Comparison of ENCODE assay signal across 31 cellular contexts in genomic region chr1:213779228-213779627, GRCh38.
A peak's percentile ranks its signal among the peaks of the same experiment; 100 is the strongest.
DNase-seq lines count a peak whose midpoint lies in the region; ATAC-seq and TF ChIP-seq lines count a peak whose summit lies in the region.
"Had no signal": no experiment of that assay in that cellular context is flagged by ENCODE, and none has a peak within 500 bp of the region (broad histone marks: within the 10 kb centered on the region; RNA-seq: fewer than 3 reads in every experiment).

No MANE protein-coding gene starts in this region.

- TF ChIP-seq CTCF in mammary epithelial cell (conservative IDR thresholded peaks at IDR 0.05 in 1 of 2, IDR thresholded peaks at IDR 0.05 in 1 of 2; ENCODE audit: extremely low read depth in 1 of 2, insufficient read depth in 1 of 2, low read depth in 1 of 2, low read length in 2 of 2) (no peak), lower lobe of right lung (IDR thresholded peaks at IDR 0.05) (no peak), CD14-positive monocyte (IDR thresholded peaks at IDR 0.05) (no peak), esophagus muscularis mucosa (IDR thresholded peaks at IDR 0.05) (no peak), H9 (conservative IDR thresholded peaks at IDR 0.05) (no peak)

- H3K27ac ChIP-seq in mammary epithelial cell (ENCODE audit: insufficient read depth, low read depth, low read length), result no peak overlapping the region
- H3K27ac ChIP-seq in lower lobe of right lung, result no peak overlapping the region
- no peak overlapping the region for H3K27ac ChIP-seq in esophagus muscularis mucosa (replicated peaks in 1 of 4)
- H3K27ac ChIP-seq in H9 (ENCODE audit: insufficient read length, low read depth, low read length), result no peak overlapping the region
- H3K27ac ChIP-seq: BLaER1 treated with 17β-estradiol and CSF1 and Interleukin-3, amounts not matched to agents 10 nM and 100 nM; cardiac muscle cell; coronary artery; SK-N-MC; tibial nerve had no signal

- H3K79me2 ChIP-seq in mammary epithelial cell (ENCODE audit: insufficient read depth, low read length) (no peaks in the 10 kb centered on the region), H9 (ENCODE audit: insufficient read depth, low read length) (no peaks in the 10 kb centered on the region)

- H3K36me3 Mint-ChIP-seq in CD14-positive monocyte, result no peaks in the 10 kb centered on the region
- no peaks in the 10 kb centered on the region for H3K36me3 Mint-ChIP-seq in H9 (ENCODE audit: insufficient read depth in 1 of 3, low read depth in 3 of 3)
- H3K36me3 Mint-ChIP-seq: activated naive CD8-positive, alpha-beta T cell treated with anti-CD3 and anti-CD28 coated beads, Interleukin-2, amount 10 ng/mL, durations not matched to agents 7 days and 5 days had no signal

- no peak for TF ChIP-seq POLR2A in esophagus muscularis mucosa (IDR thresholded peaks at IDR 0.05; ENCODE audit: low read depth)

- H2BK5ac ChIP-seq in H9 (ENCODE audit: insufficient read length, low read length), result no peak overlapping the region

- no peak for TF ChIP-seq EP300 in esophagus muscularis mucosa (IDR thresholded peaks at IDR 0.05)

- in situ Hi-C loops in mammary epithelial cell (cut with MboI; ENCODE audit: low sequenced_read_pairs in 2 of 2), result no loop called here

- WGBS in mammary epithelial cell (ENCODE audit: low coverage, missing lambda C conversion rate), result 76% methylated on average over 5 of the region's 5 CpGs
- WGBS in esophagus muscularis mucosa, result 86% methylated on average over 5 of the region's 5 CpGs
- no CpG with 5 or more reads among the region's 5 CpGs for WGBS in H9 (ENCODE audit: extremely low coverage, insufficient read length, low lambda C conversion rate)

- H3K4me2 ChIP-seq in mammary epithelial cell (ENCODE audit: insufficient read depth, low read depth, low read length) (no peak overlapping the region), H9 (ENCODE audit: insufficient read depth, insufficient read length, low read length) (no peak overlapping the region)
- H3K4me2 ChIP-seq: BLaER1 treated with 17β-estradiol and CSF1 and Interleukin-3, amounts not matched to agents 10 nM and 100 nM had no signal

- H3K4ac ChIP-seq in H9 (ENCODE audit: low read depth, low read length), result no peak overlapping the region

- H3K79me1 ChIP-seq in H9 (ENCODE audit: insufficient read depth, low read depth, low read length, poor library complexity, severe bottlenecking), result no peaks in the 10 kb centered on the region

- H2AFZ ChIP-seq in mammary epithelial cell (ENCODE audit: low read depth, low read length), result no peak overlapping the region
- no peak overlapping the region for H2AFZ ChIP-seq in H9 (ENCODE audit: low read length)

- no peak overlapping the region for H3K56ac ChIP-seq in H9 (ENCODE audit: insufficient read length, low read depth, low read length)

- H3K4me1 ChIP-seq in mammary epithelial cell (ENCODE audit: insufficient read depth, low read length) (no peaks in the 10 kb centered on the region), lower lobe of right lung (no peaks in the 10 kb centered on the region), esophagus muscularis mucosa (no peaks in the 10 kb centered on the region), H9 (ENCODE audit: insufficient read depth, low read length) (no peaks in the 10 kb centered on the region; the same call in 1 of the 2 replicates)
- H3K4me1 ChIP-seq: tibial nerve had no signal

- ATAC-seq in lower lobe of right lung, result peak; percentile 24 to 51
- ATAC-seq: left ventricle myocardium superior had no signal

- no peaks in the 10 kb centered on the region for H3K36me3 ChIP-seq in mammary epithelial cell (ENCODE audit: insufficient read depth, low read length)
- no peaks in the 10 kb centered on the region for H3K36me3 ChIP-seq in lower lobe of right lung
- no peaks in the 10 kb centered on the region for H3K36me3 ChIP-seq in esophagus muscularis mucosa
- H3K36me3 ChIP-seq: BLaER1 treated with 17β-estradiol and CSF1 and Interleukin-3, amounts not matched to agents 10 nM and 100 nM; cardiac muscle cell; tibial nerve had no signal

- H3K4me3 Mint-ChIP-seq in CD14-positive monocyte, result no peak overlapping the region
- no peak overlapping the region for H3K4me3 Mint-ChIP-seq in H9
- H3K4me3 Mint-ChIP-seq: activated naive CD8-positive, alpha-beta T cell treated with anti-CD3 and anti-CD28 coated beads, Interleukin-2, amount 10 ng/mL, durations not matched to agents 7 days and 5 days; nephron; T-helper 1 cell treated with Interleukin-12 subunit alpha and Interleukin-12 subunit beta and Interleukin-4 antibody, amounts not matched to agents 30 μg/mL and 1 μg/mL, for 36 hours had no signal

- H3K27me3 ChIP-seq in mammary epithelial cell (ENCODE audit: insufficient read depth, low read length) (peaks cover 3% of the 10 kb centered on the region), lower lobe of right lung (ENCODE audit: low read depth) (no peaks in the 10 kb centered on the region), esophagus muscularis mucosa (peaks cover 0 to 9% (median 0%) of the 10 kb centered on the region in 4 donors), H9 (ENCODE audit: insufficient read depth, low read length) (no peaks in the 10 kb centered on the region)
- H3K27me3 ChIP-seq: tibial nerve had no signal

- DNase-seq in DMS153 (lab: John Stamatoyannopoulos, UW), result peak; percentile 39
- peak; percentile 59 for DNase-seq in HT-29 (ENCODE audit: low spot score)
- DNase-seq in mammary epithelial cell, result peak; percentile 2
- DNase-seq in lower lobe of right lung, result no peak
- DNase-seq in CD14-positive monocyte (ENCODE audit: low spot score), result no peak
- no peak for DNase-seq in esophagus muscularis mucosa (ENCODE audit: extremely low spot score)
- no peak for DNase-seq in H9
- DNase-seq: activated CD4-positive, alpha-beta T cell treated with anti-CD3 and anti-CD28 coated beads, Interleukin-2, amount 50 U/mL, for 1 hour; activated CD4-positive, CD25-positive, alpha-beta regulatory T cell; activated gamma-delta T cell treated with Interleukin-2 at 50 U/mL for 16 hours; activated naive CD8-positive, alpha-beta T cell treated with anti-CD3 and anti-CD28 coated beads, Interleukin-2, amount 10 ng/mL, durations not matched to agents 7 days and 5 days; activated T-cell treated with anti-CD3 and anti-CD28 coated beads, Interleukin-2, amount 50 U/mL, for 48 hours; aorta; DND-41; effector CD8-positive, alpha-beta T cell; glutamatergic neuron; GOT3; KG1; left ventricle myocardium superior; MM.1S; NCI-H1930; NCI-H774; RPMI8226; stimulated activated CD4-positive, alpha-beta T cell treated with anti-CD3 and anti-CD28 coated beads, Interleukin-4, amount 100 ng/mL, for 4 hours had no signal

- H3K18ac ChIP-seq in H9 (ENCODE audit: insufficient read length, low read depth, low read length), result no peak overlapping the region

- intact Hi-C loops in mammary epithelial cell (cut with micrococcal nuclease) (no loop called here), lower lobe of right lung (cut with DNase I) (no loop called here), CD14-positive monocyte (cut with micrococcal nuclease) (no loop called here), esophagus muscularis mucosa (cut with DNase I) (no loop called here)

- H3K9ac ChIP-seq in mammary epithelial cell (ENCODE audit: insufficient read depth, low read length) (no peak overlapping the region), H9 (ENCODE audit: extremely low read depth, insufficient read length, low read length) (no peak overlapping the region)
- H3K9ac ChIP-seq: BLaER1 treated with 17β-estradiol and CSF1 and Interleukin-3, amounts not matched to agents 10 nM and 100 nM had no signal

- H2BK120ac ChIP-seq in H9 (ENCODE audit: low read depth, low read length, poor library complexity, severe bottlenecking), result no peak overlapping the region

- BruUV-seq in mammary epithelial cell (replicated peaks; lab: Mats Ljungman, UMichigan), result no TSS peak

- no peak overlapping the region for H2BK15ac ChIP-seq in H9 (ENCODE audit: low read depth, low read length)

- no peak overlapping the region for H4K8ac ChIP-seq in H9 (replicated peaks; ENCODE audit: insufficient read length, low read depth, low read length)

- H4K5ac ChIP-seq in H9 (ENCODE audit: insufficient read length, low read depth, low read length), result no peak overlapping the region

- H3K23me2 ChIP-seq in H9 (ENCODE audit: insufficient read length, low read depth, low read length, poor library complexity, severe bottlenecking), result no peaks in the 10 kb centered on the region

- H4K20me1 ChIP-seq in mammary epithelial cell (ENCODE audit: insufficient read depth, low read length), result no peaks in the 10 kb centered on the region
- no peaks in the 10 kb centered on the region for H4K20me1 ChIP-seq in H9 (ENCODE audit: control insufficient read depth, insufficient read depth, insufficient read length)
- H4K20me1 ChIP-seq: BLaER1 treated with 17β-estradiol and CSF1 and Interleukin-3, amounts not matched to agents 10 nM and 100 nM had no signal

- no peak overlapping the region for H3K23ac ChIP-seq in H9 (ENCODE audit: insufficient read length, low read depth, low read length)

- no peaks in the 10 kb centered on the region for H3K9me3 ChIP-seq in mammary epithelial cell (replicated peaks; ENCODE audit: insufficient read depth, low read length)
- H3K9me3 ChIP-seq in lower lobe of right lung, result no peaks in the 10 kb centered on the region
- H3K9me3 ChIP-seq in esophagus muscularis mucosa, result peaks cover 0 to 4% (median 0%) of the 10 kb centered on the region in 4 donors
- H3K9me3 ChIP-seq in H9 (ENCODE audit: control insufficient read depth, low read depth, low read length), result no peaks in the 10 kb centered on the region

- no peaks in the 10 kb centered on the region for H3K4me1 Mint-ChIP-seq in CD14-positive monocyte
- peaks cover 0 to 2% of the 10 kb centered on the region in 2 experiments; a peak in 1 of 4 replicates for H3K4me1 Mint-ChIP-seq in H9
- H3K4me1 Mint-ChIP-seq: nephron had no signal

- H3K14ac ChIP-seq in H9 (ENCODE audit: insufficient read depth, low read length), result no peak overlapping the region

- H2BK20ac ChIP-seq in H9 (ENCODE audit: low read depth, low read length, poor library complexity, severe bottlenecking), result no peak overlapping the region

- H3K9me3 Mint-ChIP-seq in CD14-positive monocyte (peaks cover 0 to 6% (median 4%) of the 10 kb centered on the region in 7 donors), H9 (no peaks in the 10 kb centered on the region)

- no peak overlapping the region for H3K4me3 ChIP-seq in mammary epithelial cell (replicated peaks in 1 of 3; ENCODE audit: insufficient read depth in 1 of 3, low read depth in 2 of 3, low read length in 3 of 3)
- H3K4me3 ChIP-seq in lower lobe of right lung, result no peak overlapping the region
- H3K4me3 ChIP-seq in esophagus muscularis mucosa, result no peak overlapping the region
- H3K4me3 ChIP-seq: BLaER1 treated with 17β-estradiol and CSF1 and Interleukin-3, amounts not matched to agents 10 nM and 100 nM; cardiac muscle cell; coronary artery; SK-N-MC; tibial nerve had no signal

- H2BK12ac ChIP-seq in H9 (ENCODE audit: insufficient read length, low read depth, low read length), result no peak overlapping the region

- H2AK5ac ChIP-seq in H9 (ENCODE audit: insufficient read length, low read length), result no peak overlapping the region

- H3T11ph ChIP-seq in H9 (ENCODE audit: low read length), result no peak overlapping the region

- H3K27me3 Mint-ChIP-seq in CD14-positive monocyte (ENCODE audit: low read depth in 3 of 3) (peaks cover 2 to 4% (median 2%) of the 10 kb centered on the region in 3 donors), H9 (ENCODE audit: low read depth) (peaks cover 2% of the 10 kb centered on the region; the same call in 1 of the 2 replicates)

- no peak overlapping the region for H3K27ac Mint-ChIP-seq in CD14-positive monocyte
- H3K27ac Mint-ChIP-seq in H9, result no peak overlapping the region
- H3K27ac Mint-ChIP-seq: activated naive CD8-positive, alpha-beta T cell treated with anti-CD3 and anti-CD28 coated beads, Interleukin-2, amount 10 ng/mL, durations not matched to agents 7 days and 5 days; nephron; T-helper 1 cell treated with Interleukin-12 subunit alpha and Interleukin-12 subunit beta and Interleukin-4 antibody, amounts not matched to agents 30 μg/mL and 1 μg/mL, for 36 hours had no signal

- dilution Hi-C loops in mammary epithelial cell (cut with HindIII; ENCODE audit: low sequenced_read_pairs), result no loop called here

- CTCF ChIA-PET in mammary epithelial cell (lab: Charles Lee; ENCODE audit: low non-redundant PET), result no interaction called here

- H4K91ac ChIP-seq in H9 (ENCODE audit: insufficient read length, low read depth, low read length), result no peak overlapping the region

Comparison
In these comparisons a context has a peak if more than half of its experiments do, and no peak if none do; other contexts are left out.
1. DNase-seq: peak in DMS153 (single experiment), HT-29 (single experiment) and mammary epithelial cell (single experiment); none in lower lobe of right lung (single experiment), CD14-positive monocyte (single experiment), esophagus muscularis mucosa (single experiment) and H9 (single experiment).